8 cellular contexts compared by ENCODE assay signal in genomic region chr5:170278611-170279500, GRCh38. TPM values are rescaled to one million over a fixed set of nuclear protein-coding genes. Genes with fewer than 3 reads are reported as not detected.
A peak's percentile ranks its signal among the peaks of the same experiment; 100 is the strongest.
DNase-seq lines count a peak whose midpoint lies in the region; ATAC-seq and TF ChIP-seq lines count a peak whose summit lies in the region.

No MANE protein-coding gene starts in this region.

- no CpG with 5 or more reads among the region's 9 CpGs for WGBS in neuronal stem cell (ENCODE audit: extremely low coverage in 2 of 2, insufficient read length in 2 of 2, insufficient replicate concordance in 1 of 2), 2 donors

- no peaks in the 10 kb centered on the region for H3K36me3 ChIP-seq in neuronal stem cell (replicated peaks in 1 of 2; ENCODE audit: control insufficient read depth in 2 of 2, insufficient read depth in 2 of 2, low read length in 2 of 2)
- no peaks in the 10 kb centered on the region for H3K36me3 ChIP-seq in uterus

- peak overlapping the region; percentile 6 for H2AK5ac ChIP-seq in neuronal stem cell (ENCODE audit: low read depth, low read length)

- H3K4me1 ChIP-seq in neuronal stem cell (ENCODE audit: control insufficient read depth in 2 of 2, insufficient read depth in 1 of 2, low read depth in 1 of 2, low read length in 2 of 2): peaks cover 0 to 21% of the 10 kb centered on the region in 2 donors
- H3K4me1 ChIP-seq in uterus: peaks cover 0 to 3% of the 10 kb centered on the region in 2 donors

- H3K79me1 ChIP-seq in neuronal stem cell (ENCODE audit: low read depth, low read length): no peaks in the 10 kb centered on the region

- no peak overlapping the region for H4K8ac ChIP-seq in neuronal stem cell (ENCODE audit: low read depth, low read length)

- H3K4me3 ChIP-seq in neuronal stem cell (ENCODE audit: low read length in 2 of 2) (no peak overlapping the region), uterus (no peak overlapping the region)

- no peak overlapping the region for H3K23ac ChIP-seq in neuronal stem cell (ENCODE audit: low read depth, low read length, poor library complexity)

- no peak overlapping the region for H2AFZ ChIP-seq in neuronal stem cell (ENCODE audit: low read length)

- H2BK5ac ChIP-seq in neuronal stem cell (ENCODE audit: low read length): no peak overlapping the region

- no peaks in the 10 kb centered on the region for H3K27me3 ChIP-seq in neuronal stem cell (ENCODE audit: control insufficient read depth in 3 of 3, insufficient read depth in 3 of 3, low read depth in 1 of 3, low read length in 3 of 3)
- no peaks in the 10 kb centered on the region for H3K27me3 ChIP-seq in uterus

- intact Hi-C loops in uterus (cut with DNase I; ENCODE audit: low total_unique reads): no loop called here

- H3K9me3 ChIP-seq in neuronal stem cell (replicated peaks in 1 of 2; ENCODE audit: control insufficient read depth in 2 of 2, insufficient read depth in 1 of 2, low read depth in 1 of 2, low read length in 2 of 2) (peaks cover 0 to 6% of the 10 kb centered on the region in 2 donors), uterus (no peaks in the 10 kb centered on the region)

- H3K18ac ChIP-seq in neuronal stem cell (ENCODE audit: low read length): peak overlapping the region; percentile 15

- no peak overlapping the region for H2BK12ac ChIP-seq in neuronal stem cell (ENCODE audit: low read length)

- no peak overlapping the region for H3K27ac ChIP-seq in neuronal stem cell (replicated peaks; ENCODE audit: low read length)
- H3K27ac ChIP-seq in uterus: peak overlapping the region; percentile 75 to 80

- TF ChIP-seq POLR2A in uterus (IDR thresholded peaks at IDR 0.05): no peak

- H3K4ac ChIP-seq in neuronal stem cell (ENCODE audit: low read length): no peak overlapping the region

- ATAC-seq in GM18867 (IDR thresholded peaks at IDR 0.05; ENCODE audit: unreplicated experiment) (peak; percentile 88), HG02981 (IDR thresholded peaks at IDR 0.05; ENCODE audit: unreplicated experiment) (peak; percentile 87)

- no peak overlapping the region for H3K4me2 ChIP-seq in neuronal stem cell (ENCODE audit: insufficient read depth, low read length, poor library complexity, severe bottlenecking)

- H3K14ac ChIP-seq in neuronal stem cell (ENCODE audit: low read length): no peak overlapping the region

- H3K9ac ChIP-seq in neuronal stem cell (ENCODE audit: low read depth, low read length, poor library complexity): no peak overlapping the region

- TF ChIP-seq CTCF in uterus (IDR thresholded peaks at IDR 0.05): no peak

- no peak overlapping the region for H4K91ac ChIP-seq in neuronal stem cell (ENCODE audit: low read depth, low read length, poor library complexity)

- H2BK120ac ChIP-seq in neuronal stem cell (ENCODE audit: low read depth, low read length): no peak overlapping the region

- peak; percentile 95 for DNase-seq in SKM-1 (lab: John Stamatoyannopoulos, UW; ENCODE audit: unreplicated experiment)
- DNase-seq in activated naive CD4-positive, alpha-beta T cell (lab: John Stamatoyannopoulos, UW): peak; percentile 26 to 77 (median 51)
- DNase-seq in neuronal stem cell (ENCODE audit: low spot score): no peak
- DNase-seq in uterus: no peak
- no peak for DNase-seq in mesenteric fat pad (ENCODE audit: low spot score)
- DNase-seq in NCI-H2196 (lab: John Stamatoyannopoulos, UW; ENCODE audit: unreplicated experiment): no peak

- no peak overlapping the region for H2BK15ac ChIP-seq in neuronal stem cell (ENCODE audit: low read length)

RNA-seq across cellular contexts. Expression of gene LCP2, which starts 18.7 kb away (rescaled TPM):
- 0.01 TPM for polyA plus RNA-seq in neuronal stem cell (2013, experiment 1 of 2)
- polyA plus RNA-seq in neuronal stem cell (2013, experiment 2 of 2): 0.04 TPM
- total RNA-seq in uterus (10 to 100 TPM in 3 of 4 donors, 1 to 10 TPM in 1; 1.3 to 19.1 (median 11.2) TPM), mesenteric fat pad (52.4 TPM)

RNA-seq across cellular contexts. Expression of gene C5orf58, which starts 46.1 kb away (rescaled TPM):
- 0.24 TPM for polyA plus RNA-seq in neuronal stem cell (2013, experiment 1 of 2)
- polyA plus RNA-seq in neuronal stem cell (2013, experiment 2 of 2): 0.40 TPM
- total RNA-seq in uterus: not detected
- not detected for total RNA-seq in mesenteric fat pad

Comparison
In these comparisons a context has a peak if more than half of its experiments do, and no peak if none do; other contexts are left out.
1. DNase-seq: peak in SKM-1 (single experiment) and activated naive CD4-positive, alpha-beta T cell (4 of 4); none in neuronal stem cell (single experiment), uterus (0 of 2), mesenteric fat pad (single experiment) and NCI-H2196 (single experiment).